In the genomic region with DNA sequence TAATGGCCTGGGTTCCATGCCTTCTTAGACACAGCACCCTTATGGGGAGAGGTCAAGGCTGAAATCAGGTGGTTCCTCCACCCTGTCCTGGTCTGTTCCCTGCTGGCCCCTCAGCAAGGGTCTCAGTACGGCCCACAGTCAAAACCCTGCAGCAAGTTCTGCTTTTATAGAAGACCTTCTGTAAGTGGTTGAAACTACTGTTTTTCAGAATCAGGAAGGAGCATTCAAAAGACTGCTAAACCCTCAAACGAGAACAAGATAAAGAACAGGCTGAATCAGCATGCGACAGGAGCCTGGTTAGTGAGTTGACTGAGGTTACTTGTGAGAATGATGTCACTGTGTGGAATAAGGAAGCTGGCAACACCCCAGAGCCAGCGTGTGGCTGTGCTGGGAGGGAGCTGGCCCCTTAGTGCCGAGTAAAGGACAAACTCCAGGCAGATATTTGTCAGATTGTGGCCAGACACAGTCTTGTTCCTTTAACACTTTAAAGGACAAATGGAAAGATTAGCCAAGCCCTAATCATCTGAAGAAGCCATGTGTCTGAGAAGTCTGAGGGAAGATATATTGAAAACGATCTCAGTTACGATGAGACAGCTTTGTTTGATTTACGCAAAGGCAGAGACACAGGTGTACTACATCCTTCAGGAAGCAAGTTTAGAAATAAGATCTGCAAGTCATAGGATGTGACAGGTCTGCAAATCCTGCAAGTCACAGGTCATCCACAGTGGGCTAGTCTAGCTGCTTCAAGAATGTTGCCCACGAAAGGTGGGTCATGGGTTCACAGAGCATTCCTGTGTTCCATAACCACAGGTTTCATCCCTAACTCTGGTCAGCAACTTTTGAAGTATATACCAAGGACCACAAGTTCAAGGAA, we compare ENCODE assay signal across 8 cellular contexts. TPM values are rescaled to one million over a fixed set of nuclear protein-coding genes. Genes with fewer than 3 reads are reported as not detected.
DNase-seq lines count a peak whose midpoint lies in the region; ATAC-seq and TF ChIP-seq lines count a peak whose summit lies in the region.

No MANE protein-coding gene starts in this region.

- H3K4me1 Mint-ChIP-seq in activated CD8-positive, alpha-beta T cell treated with anti-CD3 and anti-CD28 coated beads, Interleukin-2, amount 10 ng/mL, durations not matched to agents 7 days and 5 days (ENCODE audit: low read depth): peaks cover 40% of the 10 kb centered on the region
- peaks cover 10% of the 10 kb centered on the region for H3K4me1 Mint-ChIP-seq in osteocyte (ENCODE audit: unreplicated experiment)

- H4K20me1 ChIP-seq in Karpas-422 (ENCODE audit: insufficient read depth, low read depth, low read length): no peaks in the 10 kb centered on the region
- H4K20me1 ChIP-seq in fibroblast of lung (ENCODE audit: control insufficient read depth, extremely low read depth, insufficient read depth, low read length): no peaks in the 10 kb centered on the region

- H3K79me2 ChIP-seq in Karpas-422 (ENCODE audit: low read length) (no peaks in the 10 kb centered on the region), fibroblast of lung (ENCODE audit: control insufficient read depth, insufficient read depth, low read length) (no peaks in the 10 kb centered on the region)

- CTCF ChIA-PET in activated CD8-positive, alpha-beta T cell treated with anti-CD3 and anti-CD28 coated beads, Interleukin-2, amount 10 ng/mL, durations not matched to agents 7 days and 5 days (lab: Charles Lee): interaction anchor here (1.3 to 1.8 kb wide), 3 partner anchors 8 to 184 kb away, joined by 3 to 5 read pairs (median 4); no protein-coding TSS in a partner anchor

- no peaks in the 10 kb centered on the region for H3K27me3 ChIP-seq in Karpas-422 (ENCODE audit: low read length)
- H3K27me3 ChIP-seq in fibroblast of lung (ENCODE audit: control insufficient read depth, insufficient read depth, low read length): peaks cover 15% of the 10 kb centered on the region
- no peaks in the 10 kb centered on the region for H3K27me3 ChIP-seq in aorta (ENCODE audit: control insufficient read depth in 1 of 2, insufficient read depth in 2 of 2, low read length in 1 of 2)

- H3K27ac Mint-ChIP-seq in activated CD8-positive, alpha-beta T cell treated with anti-CD3 and anti-CD28 coated beads, Interleukin-2, amount 10 ng/mL, durations not matched to agents 7 days and 5 days: peak overlapping the region; percentile 26
- H3K27ac Mint-ChIP-seq in osteocyte (ENCODE audit: unreplicated experiment): no peak overlapping the region

- H3K27me3 Mint-ChIP-seq in activated CD8-positive, alpha-beta T cell treated with anti-CD3 and anti-CD28 coated beads, Interleukin-2, amount 10 ng/mL, durations not matched to agents 7 days and 5 days (ENCODE audit: low read depth): no peaks in the 10 kb centered on the region
- no peaks in the 10 kb centered on the region for H3K27me3 Mint-ChIP-seq in osteocyte (ENCODE audit: unreplicated experiment)

- H3K4me2 ChIP-seq in Karpas-422 (ENCODE audit: low read depth, low read length, poor library complexity, severe bottlenecking): no peak overlapping the region
- H3K4me2 ChIP-seq in fibroblast of lung (ENCODE audit: extremely low read depth, insufficient read depth, low read length): no peak overlapping the region

- H3K4me3 ChIP-seq in Karpas-422 (ENCODE audit: low read length): no peak overlapping the region
- H3K4me3 ChIP-seq in fibroblast of lung (replicated peaks in 1 of 4; ENCODE audit: control extremely low read depth in 1 of 4, insufficient read depth in 1 of 4, low read depth in 3 of 4, low read length in 4 of 4): no peak overlapping the region
- H3K4me3 ChIP-seq in aorta (ENCODE audit: low read length in 2 of 2): no peak overlapping the region

- ATAC-seq in GM19463 (IDR thresholded peaks at IDR 0.05; ENCODE audit: unreplicated experiment) (peak; percentile 87), aorta (ENCODE audit: low FRiP score) (peak; percentile 79)
- peak; percentile 87 for ATAC-seq in activated CD8-positive, alpha-beta T cell treated with anti-CD3 and anti-CD28 coated beads, Interleukin-2, amount 10 ng/mL, durations not matched to agents 7 days and 5 days

- H3K36me3 ChIP-seq in Karpas-422 (ENCODE audit: insufficient read depth, low read length) (peaks cover 4% of the 10 kb centered on the region; the same call in 1 of the 2 replicates), fibroblast of lung (ENCODE audit: control insufficient read depth, insufficient read depth, low read length) (no peaks in the 10 kb centered on the region), aorta (ENCODE audit: control insufficient read depth in 1 of 2, insufficient read depth in 2 of 2, low read length in 1 of 2) (no peaks in the 10 kb centered on the region)

- H3K27ac ChIP-seq in Karpas-422 (ENCODE audit: low read length): no peak overlapping the region
- no peak overlapping the region for H3K27ac ChIP-seq in fibroblast of lung (ENCODE audit: insufficient read depth, low read length)
- H3K27ac ChIP-seq in aorta (ENCODE audit: low read depth in 1 of 2, low read length in 2 of 2): no peak overlapping the region

- intact Hi-C loops in aorta (cut with DNase I): no loop called here

- TF ChIP-seq CTCF in fibroblast of lung (conservative IDR thresholded peaks at IDR 0.05 in 1 of 2, IDR thresholded peaks at IDR 0.05 in 1 of 2; ENCODE audit: low read depth in 1 of 2, low read length in 2 of 2) (no peak), osteocyte (IDR thresholded peaks at IDR 0.05) (no peak)

- no peaks in the 10 kb centered on the region for H3K9me3 Mint-ChIP-seq in activated CD8-positive, alpha-beta T cell treated with anti-CD3 and anti-CD28 coated beads, Interleukin-2, amount 10 ng/mL, durations not matched to agents 7 days and 5 days (ENCODE audit: insufficient read depth)
- H3K9me3 Mint-ChIP-seq in osteocyte (ENCODE audit: unreplicated experiment): no peaks in the 10 kb centered on the region

- H3K4me3 Mint-ChIP-seq in activated CD8-positive, alpha-beta T cell treated with anti-CD3 and anti-CD28 coated beads, Interleukin-2, amount 10 ng/mL, durations not matched to agents 7 days and 5 days: no peak overlapping the region
- no peak overlapping the region for H3K4me3 Mint-ChIP-seq in osteocyte (ENCODE audit: unreplicated experiment)

- POLR2A ChIA-PET in activated CD8-positive, alpha-beta T cell treated with anti-CD3 and anti-CD28 coated beads, Interleukin-2, amount 10 ng/mL, durations not matched to agents 7 days and 5 days (lab: Charles Lee): no interaction called here

- DNase-seq in Ammon's horn (ENCODE audit: low spot score) (peak; percentile 82), Karpas-422 (peak; percentile 56), fibroblast of lung (ENCODE audit: low read depth in 2 of 2) (peak; percentile 75 to 82), non-pigmented ciliary epithelial cell (ENCODE audit: low read depth) (peak; percentile 67), aorta (peak; percentile 81 to 90), osteocyte (ENCODE audit: extremely low spot score, unreplicated experiment) (no peak)
- peak; percentile 51 for DNase-seq in activated CD8-positive, alpha-beta T cell treated with anti-CD3 and anti-CD28 coated beads, Interleukin-2, amount 10 ng/mL, durations not matched to agents 7 days and 5 days

- H3K4me1 ChIP-seq in Karpas-422 (ENCODE audit: low read length): peaks cover 22% of the 10 kb centered on the region
- H3K4me1 ChIP-seq in fibroblast of lung (ENCODE audit: control insufficient read depth, extremely low read depth, insufficient read depth, low read length): no peaks in the 10 kb centered on the region
- peaks cover 0 to 3% of the 10 kb centered on the region in 2 donors for H3K4me1 ChIP-seq in aorta (ENCODE audit: control insufficient read depth in 1 of 2, insufficient read depth in 2 of 2, low read length in 2 of 2)

- H3K36me3 Mint-ChIP-seq in activated CD8-positive, alpha-beta T cell treated with anti-CD3 and anti-CD28 coated beads, Interleukin-2, amount 10 ng/mL, durations not matched to agents 7 days and 5 days (ENCODE audit: low read depth): peaks cover 11% of the 10 kb centered on the region
- no peaks in the 10 kb centered on the region for H3K36me3 Mint-ChIP-seq in osteocyte (ENCODE audit: unreplicated experiment)

- no peak overlapping the region for H2AFZ ChIP-seq in Karpas-422 (ENCODE audit: low read length)
- no peak overlapping the region for H2AFZ ChIP-seq in fibroblast of lung (ENCODE audit: low read length)

- 45 to 48% methylated on average over 9 of the region's 9 CpGs for WGBS in aorta, 2 donors

- H3K9ac ChIP-seq in Karpas-422 (ENCODE audit: low read length): no peak overlapping the region
- H3K9ac ChIP-seq in fibroblast of lung (ENCODE audit: insufficient read depth, low read length): no peak overlapping the region

- no peaks in the 10 kb centered on the region for H3K9me2 ChIP-seq in Karpas-422 (replicated peaks; ENCODE audit: insufficient read depth, low read length)

- no peaks in the 10 kb centered on the region for H3K9me3 ChIP-seq in Karpas-422 (ENCODE audit: low read length)
- no peaks in the 10 kb centered on the region for H3K9me3 ChIP-seq in fibroblast of lung (ENCODE audit: control insufficient read depth, insufficient read depth, low read depth, low read length)
- no peaks in the 10 kb centered on the region for H3K9me3 ChIP-seq in aorta (ENCODE audit: control insufficient read depth, low read length)

RNA-seq across cellular contexts. Expression of a gene that starts 54.0 kb away (rescaled TPM):
- 2.0 and 8.6 TPM in 2 replicates for total RNA-seq in Karpas-422 (2014; rRNA removed; shearing (Covaris generic); ENCODE audit: low replicate concordance)
- total RNA-seq in activated CD8-positive, alpha-beta T cell treated with anti-CD3 and anti-CD28 coated beads, Interleukin-2, amount 10 ng/mL, durations not matched to agents 7 days and 5 days: 1 to 10 TPM in 1 of 2 experiments, under 1 TPM in 1; 0.86 to 1.4 TPM
- total RNA-seq in fibroblast of lung: 1.3 and 2.8 TPM in 2 replicates
- polyA plus RNA-seq in fibroblast of lung: 0.96 and 1.7 TPM in 2 replicates
- 1.2 and 1.3 TPM in 2 replicates for polyA plus RNA-seq in fibroblast of lung (2012)
- polyA minus RNA-seq in fibroblast of lung (ENCODE audit: low replicate concordance): 0.37 TPM in 1 of 2 replicates, not detected in the other
- 10 to 100 TPM in 1 of 2 donors, 1 to 10 TPM in 1; 9.2 to 10.0 TPM for total RNA-seq in aorta
- 10 to 100 TPM in 1 of 2 donors, 1 to 10 TPM in 1; 1.6 to 12.5 TPM for polyA plus RNA-seq in aorta
- total RNA-seq in osteocyte: 20.6 and 24.3 TPM in 2 replicates
